16 cellular contexts compared by ENCODE assay signal in genomic region chr11:117229411-117229810, GRCh38. TPM values are rescaled to one million over a fixed set of nuclear protein-coding genes. Genes with fewer than 3 reads are reported as not detected.
DNase-seq lines count a peak whose midpoint lies in the region; ATAC-seq and TF ChIP-seq lines count a peak whose summit lies in the region.
"Had no signal": no experiment of that assay in that cellular context is flagged by ENCODE, and none has a peak within 500 bp of the region (broad histone marks: within the 10 kb centered on the region; RNA-seq: fewer than 3 reads in every experiment).

No MANE protein-coding gene starts in this region.

- no peaks in the 10 kb centered on the region for H3K4me1 ChIP-seq in RWPE2 (ENCODE audit: insufficient read depth, poor library complexity, severe bottlenecking)
- H3K4me1 ChIP-seq in A673 (ENCODE audit: insufficient read depth, low read length, poor library complexity, severe bottlenecking): peaks cover 14% of the 10 kb centered on the region
- H3K4me1 ChIP-seq: prostate gland had no signal

- H3K27ac Mint-ChIP-seq in activated T-cell treated with anti-CD3 and anti-CD28 coated beads, Interleukin-2, amount 50 U/mL, for 24 hours: peak overlapping the region; percentile 99
- peak overlapping the region; percentile 99 for H3K27ac Mint-ChIP-seq in central memory CD8-positive, alpha-beta T cell (ENCODE audit: low read depth)
- no peak overlapping the region for H3K27ac Mint-ChIP-seq in osteocyte (ENCODE audit: unreplicated experiment)
- H3K27ac Mint-ChIP-seq: mesothelial cell of epicardium had no signal

- no peak for ATAC-seq in RWPE2 (ENCODE audit: low read depth)
- ATAC-seq in central memory CD8-positive, alpha-beta T cell (replicated peaks; ENCODE audit: extremely low read depth, poor library complexity, severe bottlenecking): no peak
- no peak for ATAC-seq in GM21723 (IDR thresholded peaks at IDR 0.05; ENCODE audit: unreplicated experiment)
- ATAC-seq: foreskin keratinocyte, HCT116 had no signal

- TF ChIP-seq CTCF in RWPE2 (IDR thresholded peaks at IDR 0.05; ENCODE audit: poor library complexity, severe bottlenecking): no peak
- TF ChIP-seq CTCF in osteocyte (IDR thresholded peaks at IDR 0.05): no peak
- TF ChIP-seq CTCF in A673 (conservative IDR thresholded peaks at IDR 0.05; ENCODE audit: low read depth, low read length): no peak

- CTCF ChIA-PET in A673 (lab: Charles Lee): no interaction called here

- H3K27me3 Mint-ChIP-seq in activated T-cell treated with anti-CD3 and anti-CD28 coated beads, Interleukin-2, amount 50 U/mL, for 24 hours: no peaks in the 10 kb centered on the region
- no peaks in the 10 kb centered on the region for H3K27me3 Mint-ChIP-seq in central memory CD8-positive, alpha-beta T cell
- no peaks in the 10 kb centered on the region for H3K27me3 Mint-ChIP-seq in osteocyte (ENCODE audit: unreplicated experiment)

- H3K27me3 ChIP-seq in RWPE2 (ENCODE audit: insufficient read depth, poor library complexity, severe bottlenecking) (no peaks in the 10 kb centered on the region), A673 (replicated peaks; ENCODE audit: insufficient read depth, low read depth, low read length, poor library complexity) (no peaks in the 10 kb centered on the region)
- H3K27me3 ChIP-seq: foreskin keratinocyte, thyroid gland had no signal

- H3K4me3 ChIP-seq in RWPE2 (ENCODE audit: severe bottlenecking) (no peak overlapping the region), A673 (ENCODE audit: low read depth, low read length, poor library complexity, severe bottlenecking) (no peak overlapping the region)
- H3K4me3 ChIP-seq: prostate gland, thyroid gland had no signal

- no TSS peak for BruUV-seq in A673 (replicated peaks; lab: Mats Ljungman, UMichigan)

- no peaks in the 10 kb centered on the region for H3K9me3 ChIP-seq in RWPE2 (ENCODE audit: severe bottlenecking)
- no peaks in the 10 kb centered on the region for H3K9me3 ChIP-seq in A673 (ENCODE audit: low read depth, low read length, poor library complexity, severe bottlenecking)
- H3K9me3 ChIP-seq: prostate gland, thyroid gland had no signal

- POLR2A ChIA-PET in A673 (lab: Charles Lee; ENCODE audit: low non-redundant PET): no interaction called here

- H3K36me3 ChIP-seq in RWPE2 (ENCODE audit: low read depth): peaks cover 44% of the 10 kb centered on the region
- peaks cover 3% of the 10 kb centered on the region for H3K36me3 ChIP-seq in A673 (ENCODE audit: insufficient read depth, low read length, poor library complexity, severe bottlenecking)

- peaks cover 80% of the 10 kb centered on the region for H3K36me3 Mint-ChIP-seq in activated T-cell treated with anti-CD3 and anti-CD28 coated beads, Interleukin-2, amount 50 U/mL, for 24 hours (ENCODE audit: low read depth)
- H3K36me3 Mint-ChIP-seq in central memory CD8-positive, alpha-beta T cell (ENCODE audit: insufficient read depth): peaks cover 62% of the 10 kb centered on the region
- H3K36me3 Mint-ChIP-seq in osteocyte (ENCODE audit: unreplicated experiment): peaks cover 12% of the 10 kb centered on the region

- no peaks in the 10 kb centered on the region for H3K9me3 Mint-ChIP-seq in activated T-cell treated with anti-CD3 and anti-CD28 coated beads, Interleukin-2, amount 50 U/mL, for 24 hours
- no peaks in the 10 kb centered on the region for H3K9me3 Mint-ChIP-seq in central memory CD8-positive, alpha-beta T cell
- H3K9me3 Mint-ChIP-seq in osteocyte (ENCODE audit: unreplicated experiment): no peaks in the 10 kb centered on the region
- H3K9me3 Mint-ChIP-seq: mesothelial cell of epicardium had no signal

- peaks cover 52% of the 10 kb centered on the region for H3K4me1 Mint-ChIP-seq in activated T-cell treated with anti-CD3 and anti-CD28 coated beads, Interleukin-2, amount 50 U/mL, for 24 hours (ENCODE audit: low read depth)
- peaks cover 72% of the 10 kb centered on the region for H3K4me1 Mint-ChIP-seq in central memory CD8-positive, alpha-beta T cell
- peaks cover 37% of the 10 kb centered on the region for H3K4me1 Mint-ChIP-seq in osteocyte (ENCODE audit: unreplicated experiment)

- H3K4me3 Mint-ChIP-seq in activated T-cell treated with anti-CD3 and anti-CD28 coated beads, Interleukin-2, amount 50 U/mL, for 24 hours: peak overlapping the region; percentile 93
- peak overlapping the region; percentile 99 for H3K4me3 Mint-ChIP-seq in central memory CD8-positive, alpha-beta T cell
- H3K4me3 Mint-ChIP-seq in osteocyte (ENCODE audit: unreplicated experiment): peak overlapping the region; percentile 29

- intact Hi-C loops in A673 (cut with micrococcal nuclease; ENCODE audit: unreplicated experiment): loop anchor here (5.0 kb wide), 2 partner anchors 352 to 497 kb away; no protein-coding TSS in a partner anchor

- DNase-seq in activated T-cell treated with anti-CD3 and anti-CD28 coated beads, Interleukin-2, amount 50 U/mL, for 24 hours: no peak
- DNase-seq in activated T-cell treated with anti-CD3 and anti-CD28 coated beads, Interleukin-2, amount 50 U/mL, for 1 hour: no peak
- DNase-seq in RWPE2 (ENCODE audit: low spot score): peak; percentile 51
- DNase-seq in central memory CD8-positive, alpha-beta T cell (ENCODE audit: low spot score in 2 of 2): no peak
- DNase-seq in osteocyte (ENCODE audit: extremely low spot score, unreplicated experiment): no peak
- DNase-seq in hippocampal formation (lab: John Stamatoyannopoulos, UW): no peak
- DNase-seq in A673 (ENCODE audit: low spot score): no peak
- DNase-seq: foreskin keratinocyte, NCI-H2029 treated with DMSO at 0.1 percent for 48 hours, RPMI8226, T-helper 9 cell, thyroid gland had no signal

- H3K27ac ChIP-seq in RWPE2 (ENCODE audit: poor library complexity, severe bottlenecking) (no peak overlapping the region), A673 (ENCODE audit: low read depth, low read length, poor library complexity, severe bottlenecking) (no peak overlapping the region)
- H3K27ac ChIP-seq: foreskin keratinocyte, prostate gland, thyroid gland had no signal

RNA-seq across cellular contexts. Expression of gene PCSK7, which starts 2.5 kb away (rescaled TPM):
- 57.5 and 65.0 TPM in 2 replicates for total RNA-seq in osteocyte
- total RNA-seq in A673 (2021): 49.0 and 53.2 TPM in 2 replicates

RNA-seq across cellular contexts. Expression of gene RNF214, which starts 3.1 kb away (rescaled TPM):
- 32.8 and 34.2 TPM in 2 replicates for total RNA-seq in osteocyte
- total RNA-seq in A673 (2021): 37.8 and 50.3 TPM in 2 replicates

RNA-seq across cellular contexts. Expression of gene TAGLN, which starts 30.2 kb away (rescaled TPM):
- total RNA-seq in osteocyte: 711 and 715 TPM in 2 replicates
- total RNA-seq in A673 (2021): 19.4 and 27.2 TPM in 2 replicates

RNA-seq across cellular contexts. Expression of gene SIDT2, which starts 50.9 kb away (rescaled TPM):
- total RNA-seq in osteocyte (65.5 and 67.3 TPM in 2 replicates), A673 (2021) (33.5 and 43.6 TPM in 2 replicates)

Comparison
In these comparisons a context has a peak if more than half of its experiments do, and no peak if none do; other contexts are left out.
1. H3K4me3 Mint-ChIP-seq: peak in every context shown above with its lines; median percentile 99 in central memory CD8-positive, alpha-beta T cell; 93 in activated T-cell treated with anti-CD3 and anti-CD28 coated beads, Interleukin-2, amount 50 U/mL, for 24 hours; 29 in osteocyte.
2. RNA of gene TAGLN, which starts 30.2 kb away (total RNA-seq): 711 to 715 TPM in osteocyte; 19.4 to 27.2 TPM in A673; every median in the first group is over 10 times any median in the second.